ENCODE assay signal across 9 cellular contexts in the genomic region with DNA sequence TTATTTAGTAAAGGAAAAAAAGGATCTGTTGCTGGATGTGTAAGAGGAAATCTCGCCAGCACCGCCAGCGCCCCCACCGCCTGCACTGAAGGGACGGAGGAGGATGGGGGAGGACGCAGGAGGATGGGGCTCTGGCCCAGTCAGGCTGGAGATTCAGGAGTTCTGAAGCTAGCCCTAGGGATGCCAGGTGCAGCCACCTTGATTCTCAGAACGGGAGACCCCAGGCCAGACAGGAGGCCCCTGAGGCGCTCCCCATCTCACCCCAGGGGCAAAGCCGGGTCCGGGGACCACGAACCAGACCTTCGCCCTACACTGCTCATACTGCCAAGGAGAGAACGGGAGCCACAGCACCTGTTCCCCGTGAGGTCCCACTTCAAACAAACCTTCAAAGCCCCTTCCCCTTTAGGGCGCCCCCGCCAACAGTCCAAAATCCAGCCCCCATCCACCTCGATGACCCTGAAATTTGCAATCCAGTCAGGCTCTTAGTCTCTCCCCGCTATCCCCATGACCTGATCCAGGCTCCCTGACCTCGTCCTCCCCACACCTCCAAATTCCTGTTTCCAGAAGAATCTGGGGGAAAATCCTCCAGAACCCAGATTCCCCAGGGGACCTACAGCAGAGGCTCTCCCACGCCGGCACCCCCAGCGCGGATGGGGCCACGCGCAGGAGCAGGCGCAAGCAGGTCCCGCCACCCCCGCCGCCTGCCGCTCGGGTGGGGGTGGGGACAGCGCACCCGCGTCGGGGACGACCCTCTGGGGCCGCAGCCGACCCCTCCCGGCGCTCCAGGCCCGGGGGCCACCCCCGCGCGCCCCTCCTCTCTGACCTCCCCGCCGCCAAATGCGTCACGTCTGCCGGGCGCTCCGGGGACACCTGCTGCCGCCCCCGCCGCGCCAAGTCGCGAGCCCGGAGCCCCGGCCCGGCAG. TPM values are rescaled to one million over a fixed set of nuclear protein-coding genes. Genes with fewer than 3 reads are reported as not detected.
DNase-seq lines count a peak whose midpoint lies in the region; TF ChIP-seq lines count a peak whose summit lies in the region.
"Had no signal": no experiment of that assay in that cellular context is flagged by ENCODE, and none has a peak within 500 bp of the region (broad histone marks: within the 10 kb centered on the region; RNA-seq: fewer than 3 reads in every experiment).

No MANE protein-coding gene starts in this region.

- peak overlapping the region; percentile 64 for H3K18ac ChIP-seq in neuronal stem cell (ENCODE audit: low read length)

- H3K4me3 ChIP-seq in Caco-2 (ENCODE audit: low read depth, low read length) (no peak overlapping the region), LNCaP clone FGC (ENCODE audit: low read depth, low read length) (peak overlapping the region; percentile 50), endocrine pancreas (ENCODE audit: control insufficient read depth, insufficient read depth, low read length) (peak overlapping the region; percentile 32), neuronal stem cell (ENCODE audit: low read length in 2 of 2) (peak overlapping the region; percentile 25 to 84)
- H3K4me3 ChIP-seq: SJSA1 had no signal

- no peak overlapping the region for H3K27ac ChIP-seq in neuronal stem cell (replicated peaks; ENCODE audit: low read length)
- H3K27ac ChIP-seq: SJSA1 had no signal

- no peak for DNase-seq in Caco-2
- DNase-seq in LNCaP clone FGC (ENCODE audit: low read depth) = no peak
- no peak for DNase-seq in neuronal stem cell (ENCODE audit: low spot score)
- no peak for DNase-seq in RPMI8226
- no peak for DNase-seq in pons (ENCODE audit: low spot score)
- DNase-seq in DMS114 treated with DMSO at 0.1 percent for 48 hours (lab: John Stamatoyannopoulos, UW; ENCODE audit: unreplicated experiment) = no peak
- no peak for DNase-seq in stimulated activated CD4-positive, alpha-beta T cell treated with anti-CD3 and anti-CD28 coated beads, Interleukin-4, amount 100 ng/mL, for 4 hours

- no peak overlapping the region for H3K14ac ChIP-seq in neuronal stem cell (ENCODE audit: low read length)

- peak overlapping the region; percentile 97 for H3K4me2 ChIP-seq in neuronal stem cell (ENCODE audit: insufficient read depth, low read length, poor library complexity, severe bottlenecking)

- no peak overlapping the region for H3K23ac ChIP-seq in neuronal stem cell (ENCODE audit: low read depth, low read length, poor library complexity)

- H3K4me1 Mint-ChIP-seq in Caco-2 (ENCODE audit: low read depth, unreplicated experiment) = peaks cover 7% of the 10 kb centered on the region

- H2BK12ac ChIP-seq in neuronal stem cell (ENCODE audit: low read length) = no peak overlapping the region

- H3K4me3 Mint-ChIP-seq in Caco-2 (ENCODE audit: unreplicated experiment) = peak overlapping the region; percentile 29

- no peak overlapping the region for H2BK120ac ChIP-seq in neuronal stem cell (ENCODE audit: low read depth, low read length)

- H3K9me3 ChIP-seq in Caco-2 (no peaks in the 10 kb centered on the region), endocrine pancreas (ENCODE audit: control insufficient read depth, low read length) (no peaks in the 10 kb centered on the region), neuronal stem cell (replicated peaks in 1 of 2; ENCODE audit: control insufficient read depth in 2 of 2, insufficient read depth in 1 of 2, low read depth in 1 of 2, low read length in 2 of 2) (peaks cover 0 to 2% of the 10 kb centered on the region in 2 donors)
- H3K9me3 ChIP-seq: SJSA1 had no signal

- no peak overlapping the region for H4K8ac ChIP-seq in neuronal stem cell (ENCODE audit: low read depth, low read length)

- TF ChIP-seq CTCF in Caco-2 (IDR thresholded peaks at IDR 0.05; ENCODE audit: insufficient read depth in 1 of 2, low read depth in 1 of 2, low read length in 1 of 2, severe bottlenecking in 1 of 2, unreplicated experiment in 1 of 2) = no peak
- TF ChIP-seq CTCF in LNCaP clone FGC (IDR thresholded peaks at IDR 0.05; ENCODE audit: control insufficient read depth, extremely low read depth, insufficient read depth) = no peak

- H3K27me3 Mint-ChIP-seq in Caco-2 (ENCODE audit: insufficient read depth, unreplicated experiment) = peaks cover 40% of the 10 kb centered on the region

- WGBS in neuronal stem cell (ENCODE audit: extremely low coverage in 2 of 2, insufficient read length in 2 of 2, insufficient replicate concordance in 1 of 2), 2 donors = no CpG with 5 or more reads among the region's 60 CpGs

- H3K27me3 ChIP-seq in Caco-2 (replicated peaks; ENCODE audit: control insufficient read depth, insufficient read depth, low read length) = peaks cover 4% of the 10 kb centered on the region
- H3K27me3 ChIP-seq in endocrine pancreas (ENCODE audit: control insufficient read depth, insufficient read depth, low read length) = no peaks in the 10 kb centered on the region
- peaks cover 9 to 76% (median 52%) of the 10 kb centered on the region in 3 experiments for H3K27me3 ChIP-seq in neuronal stem cell (ENCODE audit: control insufficient read depth in 3 of 3, insufficient read depth in 3 of 3, low read depth in 1 of 3, low read length in 3 of 3)

- no peak overlapping the region for H4K91ac ChIP-seq in neuronal stem cell (ENCODE audit: low read depth, low read length, poor library complexity)

- BruUV-seq in Caco-2 (replicated peaks; lab: Mats Ljungman, UMichigan) = no TSS peak

- intact Hi-C loops in Caco-2 (cut with micrococcal nuclease; ENCODE audit: unreplicated experiment) = no loop called here

- no peaks in the 10 kb centered on the region for H3K9me3 Mint-ChIP-seq in Caco-2 (ENCODE audit: unreplicated experiment)

- H2AFZ ChIP-seq in neuronal stem cell (ENCODE audit: low read length) = peak overlapping the region; percentile 83

- H3K79me1 ChIP-seq in neuronal stem cell (ENCODE audit: low read depth, low read length) = peaks cover 2% of the 10 kb centered on the region

- H3K4me1 ChIP-seq in Caco-2 (0 out of 2 replicates have a peak, but pooled peaks cover 3% of the 10 kb centered on the region), endocrine pancreas (ENCODE audit: control insufficient read depth, insufficient read depth, low read length) (no peaks in the 10 kb centered on the region), neuronal stem cell (ENCODE audit: control insufficient read depth in 2 of 2, insufficient read depth in 1 of 2, low read depth in 1 of 2, low read length in 2 of 2) (no peaks in the 10 kb centered on the region)
- H3K4me1 ChIP-seq: SJSA1 had no signal

- peak overlapping the region; percentile 43 for H2AK5ac ChIP-seq in neuronal stem cell (ENCODE audit: low read depth, low read length)

- H3K9ac ChIP-seq in endocrine pancreas (ENCODE audit: control insufficient read depth, insufficient read depth, low read length) (peak overlapping the region; percentile 65), neuronal stem cell (ENCODE audit: low read depth, low read length, poor library complexity) (no peak overlapping the region)

- H3K36me3 Mint-ChIP-seq in Caco-2 (ENCODE audit: insufficient read depth, unreplicated experiment) = no peaks in the 10 kb centered on the region

- POLR2A ChIA-PET in Caco-2 (lab: Charles Lee) = no interaction called here

- H2BK5ac ChIP-seq in neuronal stem cell (ENCODE audit: low read length) = no peak overlapping the region

- H3K4ac ChIP-seq in neuronal stem cell (ENCODE audit: low read length) = no peak overlapping the region

- CTCF ChIA-PET in Caco-2 (lab: Charles Lee) = interaction anchor here (0.6 to 0.7 kb wide), 2 partner anchors 80 to 641 kb away, joined by 3 to 6 read pairs; no protein-coding TSS in a partner anchor

- no peak overlapping the region for H3K27ac Mint-ChIP-seq in Caco-2 (ENCODE audit: unreplicated experiment)

- no peaks in the 10 kb centered on the region for H3K36me3 ChIP-seq in Caco-2 (ENCODE audit: control insufficient read depth, insufficient read depth, low read length)
- H3K36me3 ChIP-seq in endocrine pancreas (ENCODE audit: control insufficient read depth, insufficient read depth, low read length) = no peaks in the 10 kb centered on the region
- no peaks in the 10 kb centered on the region for H3K36me3 ChIP-seq in neuronal stem cell (replicated peaks in 1 of 2; ENCODE audit: control insufficient read depth in 2 of 2, insufficient read depth in 2 of 2, low read length in 2 of 2)
- H3K36me3 ChIP-seq: SJSA1 had no signal

- no peak overlapping the region for H2BK15ac ChIP-seq in neuronal stem cell (ENCODE audit: low read length)

RNA-seq across cellular contexts. Expression of a gene that starts 0.9 kb away (rescaled TPM):
- not detected in 2 replicates for total RNA-seq in Caco-2 (2022)
- 0.79 TPM for polyA plus RNA-seq in neuronal stem cell (2013, experiment 1 of 2)
- 0.65 TPM for polyA plus RNA-seq in neuronal stem cell (2013, experiment 2 of 2)
- total RNA-seq: SJSA1 had no signal
